Comparison of ENCODE assay signal across 10 cellular contexts in the genomic region with DNA sequence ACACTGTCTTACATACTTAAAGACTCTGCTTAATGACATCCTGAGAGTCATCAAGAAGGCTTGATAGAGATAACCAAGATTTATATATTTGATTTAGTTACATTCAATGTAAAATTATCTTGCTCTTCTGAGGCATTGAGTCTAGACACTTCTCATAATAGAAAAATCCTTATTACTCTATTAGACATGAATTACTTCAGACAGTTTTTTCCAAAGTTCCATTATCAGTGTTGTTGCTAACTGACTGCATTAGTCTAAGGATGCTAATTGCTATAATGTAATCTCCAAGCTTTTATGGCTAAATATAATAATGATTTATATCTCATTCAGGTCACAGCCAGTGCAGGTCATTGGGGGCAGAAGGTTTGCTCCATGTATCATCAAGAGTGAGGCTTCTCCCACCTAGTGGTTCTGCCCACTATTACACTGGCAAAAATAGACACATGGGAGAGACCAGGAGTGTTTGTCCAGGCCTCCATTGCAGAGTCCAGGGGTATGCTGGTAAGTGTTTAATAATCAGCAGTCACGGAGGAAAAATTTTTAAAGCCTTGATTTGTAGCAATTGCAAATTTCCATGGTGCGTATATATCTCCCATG.
DNase-seq lines count a peak whose midpoint lies in the region; ATAC-seq, FAIRE-seq and TF ChIP-seq lines count a peak whose summit lies in the region.
"Had no signal": no experiment of that assay in that cellular context is flagged by ENCODE, and none has a peak within 500 bp of the region (broad histone marks: within the 10 kb centered on the region; RNA-seq: fewer than 3 reads in every experiment).

No MANE protein-coding gene starts in this region.

- H3K27ac ChIP-seq in GM12878 (ENCODE audit: control insufficient read depth, insufficient read depth) (no peak overlapping the region), kidney (ENCODE audit: low read depth in 2 of 2, low read length in 2 of 2) (no peak overlapping the region), body of pancreas (no peak overlapping the region), pancreas (no peak overlapping the region)

- no peak overlapping the region for H3K4me3 Mint-ChIP-seq in neural crest cell
- H3K4me3 Mint-ChIP-seq: activated naive CD4-positive, alpha-beta T cell treated with anti-CD3 and anti-CD28 coated beads, Interleukin-2, amount 50 U/mL, for 24 hours; natural killer cell treated with Interleukin-12 subunit alpha and Interleukin-12 subunit beta and Interleukin-15 and Interleukin-18, amount 100 ng/mL, for 72 hours had no signal

- H3K79me2 ChIP-seq in Loucy (ENCODE audit: insufficient read depth, low read length), result no peaks in the 10 kb centered on the region
- no peaks in the 10 kb centered on the region for H3K79me2 ChIP-seq in GM12878 (ENCODE audit: control insufficient read depth, insufficient read depth, low read length)

- intact Hi-C loops in GM12878 (cut with micrococcal nuclease; ENCODE audit: unreplicated experiment), result no loop called here
- intact Hi-C loops in kidney (cut with DNase I), result no loop called here
- intact Hi-C loops in body of pancreas (cut with DNase I), result no loop called here
- intact Hi-C loops in pancreas (cut with DNase I), result no loop called here

- no peaks in the 10 kb centered on the region for H3K27me3 ChIP-seq in Loucy (ENCODE audit: insufficient read depth, low read length, poor library complexity, severe bottlenecking)
- H3K27me3 ChIP-seq in GM12878 (replicated peaks in 1 of 2; ENCODE audit: control insufficient read depth in 2 of 2, insufficient read depth in 2 of 2, low read length in 1 of 2), result no peaks in the 10 kb centered on the region
- no peaks in the 10 kb centered on the region for H3K27me3 ChIP-seq in body of pancreas
- H3K27me3 ChIP-seq in pancreas, result no peaks in the 10 kb centered on the region

- WGBS in GM12878 (ENCODE audit: insufficient coverage, insufficient replicate concordance, low lambda C conversion rate, missing lambda C conversion rate), result 43% methylated on average over 2 of the region's 2 CpGs
- WGBS in body of pancreas, 2 donors, result 51 to 77% methylated on average over 2 of the region's 2 CpGs
- 46 to 48% methylated on average over 2 of the region's 2 CpGs for WGBS in pancreas, 2 donors

- SMC1A ChIA-PET in GM12878 (lab: Charles Lee; ENCODE audit: uncharacterized antibody, unreplicated experiment), result no interaction called here

- H3K36me3 ChIP-seq in Loucy (ENCODE audit: insufficient read depth, low read length) (no peaks in the 10 kb centered on the region), GM12878 (ENCODE audit: control insufficient read depth in 2 of 2, insufficient read depth in 2 of 2, low read length in 1 of 2) (no peaks in the 10 kb centered on the region), kidney (ENCODE audit: control insufficient read depth in 1 of 2, insufficient read depth in 2 of 2, low read length in 2 of 2) (no peaks in the 10 kb centered on the region), body of pancreas (replicated peaks in 1 of 2; ENCODE audit: insufficient read depth in 1 of 2, low read depth in 2 of 2) (no peaks in the 10 kb centered on the region), pancreas (no peaks in the 10 kb centered on the region)

- TF ChIP-seq RAD21 in GM12878 (IDR thresholded peaks at IDR 0.05; ENCODE audit: insufficient read depth, low read depth, low read length), result peak; percentile 52; the same call in 1 of the 2 replicates

- no peaks in the 10 kb centered on the region for H3K4me1 Mint-ChIP-seq in neural crest cell
- H3K4me1 Mint-ChIP-seq: activated naive CD4-positive, alpha-beta T cell treated with anti-CD3 and anti-CD28 coated beads, Interleukin-2, amount 50 U/mL, for 24 hours had no signal

- H3K9ac ChIP-seq in Loucy (ENCODE audit: low read depth, low read length, poor library complexity, severe bottlenecking) (no peak overlapping the region), GM12878 (ENCODE audit: control insufficient read depth, insufficient read depth, low read length) (no peak overlapping the region), kidney (ENCODE audit: low read length in 2 of 2) (no peak overlapping the region)

- H3F3A ChIP-seq in Loucy (ENCODE audit: low read depth), result no peaks in the 10 kb centered on the region

- no peak overlapping the region for H3K4me2 ChIP-seq in Loucy (ENCODE audit: low read depth, low read length, poor library complexity, severe bottlenecking)
- no peak overlapping the region for H3K4me2 ChIP-seq in GM12878 (ENCODE audit: control insufficient read depth, insufficient read depth)

- no peaks in the 10 kb centered on the region for H3K9me2 ChIP-seq in Loucy (replicated peaks; ENCODE audit: low read depth, low read length)

- no peaks in the 10 kb centered on the region for H3K9me3 Mint-ChIP-seq in neural crest cell
- H3K9me3 Mint-ChIP-seq: activated naive CD4-positive, alpha-beta T cell treated with anti-CD3 and anti-CD28 coated beads, Interleukin-2, amount 50 U/mL, for 24 hours; natural killer cell treated with Interleukin-12 subunit alpha and Interleukin-12 subunit beta and Interleukin-15 and Interleukin-18, amount 100 ng/mL, for 72 hours had no signal

- H4K20me1 ChIP-seq in Loucy (ENCODE audit: insufficient read depth, low read length, poor library complexity, severe bottlenecking), result no peaks in the 10 kb centered on the region
- no peaks in the 10 kb centered on the region for H4K20me1 ChIP-seq in GM12878 (ENCODE audit: control insufficient read depth, insufficient read depth)

- H2AFZ ChIP-seq in Loucy (ENCODE audit: low read length) (no peak overlapping the region), GM12878 (ENCODE audit: control insufficient read depth, low read depth, low read length) (no peak overlapping the region)

- no peak overlapping the region for H3K27ac Mint-ChIP-seq in neural crest cell (ENCODE audit: unreplicated experiment)
- H3K27ac Mint-ChIP-seq: activated naive CD4-positive, alpha-beta T cell treated with anti-CD3 and anti-CD28 coated beads, Interleukin-2, amount 50 U/mL, for 24 hours; natural killer cell treated with Interleukin-12 subunit alpha and Interleukin-12 subunit beta and Interleukin-15 and Interleukin-18, amount 100 ng/mL, for 72 hours had no signal

- CTCF ChIA-PET in GM12878 (lab: Yijun Ruan, JAX), result no interaction called here

- BruUV-seq in GM12878 (replicated peaks; lab: Mats Ljungman, UMichigan), result no TSS peak

- RAD21 ChIA-PET in GM12878 (lab: Charles Lee; ENCODE audit: unreplicated experiment), result no interaction called here

- no peaks in the 10 kb centered on the region for H3K27me3 Mint-ChIP-seq in neural crest cell (ENCODE audit: low read depth)
- H3K27me3 Mint-ChIP-seq: activated naive CD4-positive, alpha-beta T cell treated with anti-CD3 and anti-CD28 coated beads, Interleukin-2, amount 50 U/mL, for 24 hours; natural killer cell treated with Interleukin-12 subunit alpha and Interleukin-12 subunit beta and Interleukin-15 and Interleukin-18, amount 100 ng/mL, for 72 hours had no signal

- no peak overlapping the region for H3K4me3 ChIP-seq in GM12864 (ENCODE audit: low read depth, low read length)
- H3K4me3 ChIP-seq in Loucy (ENCODE audit: low read length, poor library complexity, severe bottlenecking), result no peak overlapping the region
- no peak overlapping the region for H3K4me3 ChIP-seq in GM12878
- no peak overlapping the region for H3K4me3 ChIP-seq in kidney (ENCODE audit: low read length in 2 of 2)
- no peak overlapping the region for H3K4me3 ChIP-seq in body of pancreas
- no peak overlapping the region for H3K4me3 ChIP-seq in pancreas

- DNase-seq in GM12864 (ENCODE audit: low read depth), result no peak
- DNase-seq in GM12878 (ENCODE audit: low read depth, low spot score), result no peak
- no peak for DNase-seq in neural crest cell (ENCODE audit: low read depth, low spot score)
- DNase-seq in kidney, result no peak
- DNase-seq in body of pancreas, result no peak
- DNase-seq in pancreas, result no peak
- DNase-seq: NCI-H2081 treated with DMSO at 0.1 percent for 48 hours had no signal

- peaks cover 14% of the 10 kb centered on the region for H3K4me1 ChIP-seq in Loucy (ENCODE audit: insufficient read depth, low read length, poor library complexity, severe bottlenecking)
- H3K4me1 ChIP-seq in GM12878 (ENCODE audit: control insufficient read depth, insufficient read depth, low read length), result no peaks in the 10 kb centered on the region
- no peaks in the 10 kb centered on the region for H3K4me1 ChIP-seq in kidney (ENCODE audit: control insufficient read depth in 1 of 2, insufficient read depth in 1 of 2, low read depth in 1 of 2, low read length in 2 of 2)
- peaks cover 13% of the 10 kb centered on the region for H3K4me1 ChIP-seq in body of pancreas
- peaks cover 0 to 3% (median 0%) of the 10 kb centered on the region in 3 donors for H3K4me1 ChIP-seq in pancreas

- TF ChIP-seq CTCF in GM12864 (IDR thresholded peaks at IDR 0.05; ENCODE audit: low read depth, low read length, missing control alignments), result peak; percentile 16
- peak; percentile 62 for TF ChIP-seq CTCF in Loucy (conservative IDR thresholded peaks at IDR 0.05; ENCODE audit: low read length)
- TF ChIP-seq CTCF in GM12878 (IDR thresholded peaks at IDR 0.05 in 2 of 3, conservative IDR thresholded peaks at IDR 0.05 in 1 of 3; ENCODE audit: control insufficient read depth in 2 of 3, extremely low read depth in 1 of 3, insufficient read depth in 1 of 3, low read depth in 3 of 3, low read length in 3 of 3), result peak in 1 of 3 experiments; percentile 6; a peak in 2 of 6 replicates
- TF ChIP-seq CTCF in neural crest cell (conservative IDR thresholded peaks at IDR 0.05), result peak; percentile 33
- no peak for TF ChIP-seq CTCF in kidney (IDR thresholded peaks at IDR 0.05; ENCODE audit: borderline replicate concordance, extremely low read depth, insufficient read depth)
- TF ChIP-seq CTCF in body of pancreas (IDR thresholded peaks at IDR 0.05), result peak in 1 of 7 experiments; percentile 14
- TF ChIP-seq CTCF in pancreas (IDR thresholded peaks at IDR 0.05), result no peak

- H3K9me3 ChIP-seq in Loucy (ENCODE audit: insufficient read depth, low read depth, low read length), result no peaks in the 10 kb centered on the region
- H3K9me3 ChIP-seq in GM12878 (replicated peaks; ENCODE audit: control insufficient read depth, insufficient read depth, low read length), result no peaks in the 10 kb centered on the region
- no peaks in the 10 kb centered on the region for H3K9me3 ChIP-seq in kidney (ENCODE audit: control insufficient read depth in 1 of 2, low read length in 2 of 2)
- H3K9me3 ChIP-seq in body of pancreas, result no peaks in the 10 kb centered on the region
- no peaks in the 10 kb centered on the region for H3K9me3 ChIP-seq in pancreas

- TF ChIP-seq EP300 in GM12878 (IDR thresholded peaks at IDR 0.05; ENCODE audit: borderline replicate concordance in 1 of 2, control insufficient read depth in 1 of 2, low read depth in 2 of 2, low read length in 2 of 2), result no peak

- in situ Hi-C loops in GM12878 (cut with MboI), result no loop called here

- ATAC-seq in GM12878, result peak; percentile 49; the same call in 2 of the 3 replicates
- ATAC-seq in body of pancreas, result no peak
- ATAC-seq in pancreas, result no peak
- ATAC-seq: natural killer cell treated with Interleukin-12 subunit alpha and Interleukin-12 subunit beta and Interleukin-15 and Interleukin-18, amount 100 ng/mL, for 72 hours had no signal

- no peak for FAIRE-seq in GM12878 (lab: Jason Lieb, UNC)
- FAIRE-seq in kidney (lab: Jason Lieb, UNC), result no peak
- no peak for FAIRE-seq in pancreas (lab: Jason Lieb, UNC)

- no peaks in the 10 kb centered on the region for H3K36me3 Mint-ChIP-seq in neural crest cell (ENCODE audit: low read depth)
- H3K36me3 Mint-ChIP-seq: activated naive CD4-positive, alpha-beta T cell treated with anti-CD3 and anti-CD28 coated beads, Interleukin-2, amount 50 U/mL, for 24 hours; natural killer cell treated with Interleukin-12 subunit alpha and Interleukin-12 subunit beta and Interleukin-15 and Interleukin-18, amount 100 ng/mL, for 72 hours had no signal

- TF ChIP-seq POLR2A in GM12878 (IDR thresholded peaks at IDR 0.05; ENCODE audit: low read depth, low read length) (no peak), body of pancreas (IDR thresholded peaks at IDR 0.05) (no peak)

- POLR2A ChIA-PET in GM12878 (lab: Charles Lee), result no interaction called here

Comparison
In these comparisons a context has a peak if more than half of its experiments do, and no peak if none do; other contexts are left out.
1. CTCF ChIP-seq: peak in GM12864 (single experiment), Loucy (single experiment) and neural crest cell (single experiment); none in kidney (single experiment) and pancreas (0 of 4).